Comparison of ENCODE assay signal across 13 cellular contexts in genomic region chr12:77686760-77687159, GRCh38.
DNase-seq lines count a peak whose midpoint lies in the region; ATAC-seq and TF ChIP-seq lines count a peak whose summit lies in the region.
"Had no signal": no experiment of that assay in that cellular context is flagged by ENCODE, and none has a peak within 500 bp of the region (broad histone marks: within the 10 kb centered on the region; RNA-seq: fewer than 3 reads in every experiment).

No MANE protein-coding gene starts in this region.

- intact Hi-C loops in HCT116 (cut with micrococcal nuclease) (loop anchor here (5.0 kb wide), 2 partner anchors 734 to 1064 kb away; no protein-coding TSS in a partner anchor), vagina (cut with DNase I) (no loop called here)

- H3K27me3 ChIP-seq in AG04450 (ENCODE audit: control insufficient read depth, insufficient read depth, low read length), result no peaks in the 10 kb centered on the region
- H3K27me3 ChIP-seq in HCT116 (ENCODE audit: insufficient read depth, low read length), result no peaks in the 10 kb centered on the region
- H3K27me3 ChIP-seq in SK-N-SH (ENCODE audit: insufficient read depth), result no peaks in the 10 kb centered on the region
- no peaks in the 10 kb centered on the region for H3K27me3 ChIP-seq in vagina
- H3K27me3 ChIP-seq: body of pancreas, gastroesophageal sphincter, upper lobe of right lung had no signal

- H3K27ac ChIP-seq in AG04450 (ENCODE audit: low read depth, low read length), result no peak overlapping the region
- no peak overlapping the region for H3K27ac ChIP-seq in HCT116 (ENCODE audit: low read depth, low read length)
- H3K27ac ChIP-seq in SK-N-SH (ENCODE audit: low read depth in 2 of 2, low read length in 1 of 2), result peak overlapping the region; percentile 6 to 55; a peak in 3 of 4 replicates
- H3K27ac ChIP-seq in vagina, result no peak overlapping the region
- H3K27ac ChIP-seq: body of pancreas, gastroesophageal sphincter, upper lobe of right lung had no signal

- TF ChIP-seq POLR2A in HCT116 (IDR thresholded peaks at IDR 0.05; ENCODE audit: borderline replicate concordance, extremely low read depth, insufficient read depth, insufficient read length), result no peak
- TF ChIP-seq POLR2A in vagina (IDR thresholded peaks at IDR 0.05), result no peak

- no peaks in the 10 kb centered on the region for H3K36me3 Mint-ChIP-seq in activated CD8-positive, alpha-beta T cell treated with anti-CD3 and anti-CD28 coated beads, Interleukin-2, amount 10 ng/mL, durations not matched to agents 7 days and 5 days (ENCODE audit: low read depth)

- POLR2A ChIA-PET in AG04450 (lab: Yijun Ruan, JAX) (no interaction called here), HCT116 (lab: Charles Lee) (no interaction called here), SK-N-SH (lab: Yijun Ruan, JAX) (no interaction called here)
- POLR2A ChIA-PET in activated CD8-positive, alpha-beta T cell treated with anti-CD3 and anti-CD28 coated beads, Interleukin-2, amount 10 ng/mL, durations not matched to agents 7 days and 5 days (lab: Charles Lee), result no interaction called here

- TF ChIP-seq CTCF in AG04450 (IDR thresholded peaks at IDR 0.05; ENCODE audit: low read depth, low read length) (peak; percentile 43; the same call in 1 of the 2 replicates), HCT116 (IDR thresholded peaks at IDR 0.05 in 2 of 3, conservative IDR thresholded peaks at IDR 0.05 in 1 of 3; ENCODE audit: borderline replicate concordance in 1 of 3, insufficient read depth in 1 of 3, low read depth in 2 of 3, low read length in 2 of 3) (peak; percentile 16 to 25 (median 17); a peak in 1 of 6 replicates), SK-N-SH (IDR thresholded peaks at IDR 0.05) (peak; percentile 61), fibroblast of villous mesenchyme (IDR thresholded peaks at IDR 0.05; ENCODE audit: insufficient read depth, low read depth, low read length) (no peak), vagina (IDR thresholded peaks at IDR 0.05) (no peak)

- no peaks in the 10 kb centered on the region for H3K4me1 Mint-ChIP-seq in activated CD8-positive, alpha-beta T cell treated with anti-CD3 and anti-CD28 coated beads, Interleukin-2, amount 10 ng/mL, durations not matched to agents 7 days and 5 days (ENCODE audit: low read depth)

- DNase-seq in AG04450 (ENCODE audit: low read depth, low spot score) (peak; percentile 18), HCT116 (ENCODE audit: low read depth, low spot score) (no peak), SK-N-SH (no peak), fibroblast of villous mesenchyme (ENCODE audit: low read depth) (peak; percentile 2), vagina (ENCODE audit: extremely low spot score in 2 of 2) (no peak), NK-92 (lab: John Stamatoyannopoulos, UW; ENCODE audit: unreplicated experiment) (no peak)
- no peak for DNase-seq in activated CD8-positive, alpha-beta T cell treated with anti-CD3 and anti-CD28 coated beads, Interleukin-2, amount 10 ng/mL, durations not matched to agents 7 days and 5 days
- no peak for DNase-seq in activated CD4-positive, alpha-beta T cell treated with anti-CD3 and anti-CD28 coated beads, Interleukin-2, amount 50 U/mL, for 48 hours
- DNase-seq: body of pancreas; CD4-positive, alpha-beta T cell; NCI-H526 treated with DMSO at 0.1 percent for 48 hours; upper lobe of right lung had no signal

- WGBS in SK-N-SH (ENCODE audit: low lambda C conversion rate), result 38% methylated on average over 2 of the region's 2 CpGs

- H3K4me2 ChIP-seq in HCT116 (ENCODE audit: low read length) (no peak overlapping the region), SK-N-SH (peak overlapping the region; percentile 15)

- BruUV-seq in HCT116 (replicated peaks; lab: Mats Ljungman, UMichigan), result no TSS peak

- H3K9me2 ChIP-seq in HCT116 (ENCODE audit: insufficient read depth), result no peaks in the 10 kb centered on the region; the same call in 1 of the 2 replicates
- H3K9me2 ChIP-seq in SK-N-SH, result no peaks in the 10 kb centered on the region

- no peaks in the 10 kb centered on the region for H3K36me3 ChIP-seq in HCT116 (ENCODE audit: control insufficient read depth in 1 of 2, insufficient read depth in 2 of 2, low read length in 2 of 2)
- H3K36me3 ChIP-seq in SK-N-SH (replicated peaks in 1 of 2; ENCODE audit: control insufficient read depth in 1 of 2, insufficient read depth in 2 of 2, low read length in 1 of 2), result no peaks in the 10 kb centered on the region
- H3K36me3 ChIP-seq in vagina, result no peaks in the 10 kb centered on the region
- H3K36me3 ChIP-seq: gastroesophageal sphincter, upper lobe of right lung had no signal

- peaks cover 0 to 3% of the 10 kb centered on the region in 2 experiments; a peak in 1 of 4 replicates for H3K4me1 ChIP-seq in HCT116 (ENCODE audit: control insufficient read depth in 1 of 2, insufficient read depth in 2 of 2, low read length in 2 of 2)
- H3K4me1 ChIP-seq in SK-N-SH (ENCODE audit: control insufficient read depth in 1 of 2, insufficient read depth in 2 of 2, low read depth in 1 of 2, low read length in 1 of 2), result peaks cover 0 to 5% of the 10 kb centered on the region in 2 experiments; a peak in 2 of 4 replicates
- no peaks in the 10 kb centered on the region for H3K4me1 ChIP-seq in vagina
- H3K4me1 ChIP-seq: gastroesophageal sphincter, upper lobe of right lung had no signal

- RAD21 ChIA-PET in HCT116 (lab: Charles Lee; ENCODE audit: low non-redundant PET in 1 of 2, low total read pairs in 2 of 2, uncharacterized antibody in 2 of 2, unreplicated experiment in 2 of 2), result interaction anchor here in 1 of 2 experiments (1.5 kb wide), 1 partner anchor 239 kb away, joined by 4 read pairs; no protein-coding TSS in a partner anchor

- TF ChIP-seq EP300 in SK-N-SH (IDR thresholded peaks at IDR 0.05; ENCODE audit: borderline replicate concordance in 1 of 2, low read depth in 1 of 2, low read length in 1 of 2), result no peak

- CTCF ChIA-PET in AG04450 (lab: Charles Lee) (interaction anchor here (0.6 to 5.9 kb wide), 10 partner anchors 9 to 1100 kb away, joined by 3 to 128 read pairs (median 7); no protein-coding TSS in a partner anchor), HCT116 (lab: Charles Lee) (interaction anchor here (1.1 to 4.1 kb wide), 3 partner anchors 17 to 676 kb away, joined by 3 to 33 read pairs (median 19); no protein-coding TSS in a partner anchor), SK-N-SH (lab: Yijun Ruan, JAX) (no interaction called here)
- CTCF ChIA-PET in activated CD8-positive, alpha-beta T cell treated with anti-CD3 and anti-CD28 coated beads, Interleukin-2, amount 10 ng/mL, durations not matched to agents 7 days and 5 days (lab: Charles Lee), result no interaction called here

- H3K9me3 ChIP-seq in AG04450 (ENCODE audit: control insufficient read depth, insufficient read depth, low read length), result no peaks in the 10 kb centered on the region
- H3K9me3 ChIP-seq in HCT116 (ENCODE audit: control insufficient read depth in 1 of 2, insufficient read depth in 1 of 2, low read depth in 1 of 2, low read length in 2 of 2), result no peaks in the 10 kb centered on the region
- no peaks in the 10 kb centered on the region for H3K9me3 ChIP-seq in SK-N-SH
- H3K9me3 ChIP-seq in vagina, result no peaks in the 10 kb centered on the region
- H3K9me3 ChIP-seq: body of pancreas, gastroesophageal sphincter, upper lobe of right lung had no signal

- no peak overlapping the region for H3K4me3 ChIP-seq in AG04450 (ENCODE audit: low read depth, low read length)
- H3K4me3 ChIP-seq in HCT116 (replicated peaks in 1 of 2; ENCODE audit: low read depth in 1 of 2, low read length in 2 of 2), result no peak overlapping the region
- no peak overlapping the region for H3K4me3 ChIP-seq in SK-N-SH (ENCODE audit: low read depth in 2 of 2, low read length in 1 of 2)
- no peak overlapping the region for H3K4me3 ChIP-seq in fibroblast of villous mesenchyme (ENCODE audit: low read depth, low read length)
- no peak overlapping the region for H3K4me3 ChIP-seq in vagina
- H3K4me3 ChIP-seq: body of pancreas, gastroesophageal sphincter, upper lobe of right lung had no signal

- peaks cover 17% of the 10 kb centered on the region for H3F3A ChIP-seq in SK-N-SH (replicated peaks; ENCODE audit: insufficient read depth)

- H4K20me1 ChIP-seq in HCT116 (ENCODE audit: insufficient read depth) (no peaks in the 10 kb centered on the region), SK-N-SH (ENCODE audit: insufficient read depth) (no peaks in the 10 kb centered on the region)

- no peaks in the 10 kb centered on the region for H3K27me3 Mint-ChIP-seq in activated CD8-positive, alpha-beta T cell treated with anti-CD3 and anti-CD28 coated beads, Interleukin-2, amount 10 ng/mL, durations not matched to agents 7 days and 5 days (ENCODE audit: low read depth)
- H3K27me3 Mint-ChIP-seq: CD4-positive, alpha-beta T cell had no signal

- no peaks in the 10 kb centered on the region for H3K9me3 Mint-ChIP-seq in activated CD8-positive, alpha-beta T cell treated with anti-CD3 and anti-CD28 coated beads, Interleukin-2, amount 10 ng/mL, durations not matched to agents 7 days and 5 days (ENCODE audit: insufficient read depth)
- H3K9me3 Mint-ChIP-seq: CD4-positive, alpha-beta T cell had no signal

- ATAC-seq in HCT116, result no peak
- ATAC-seq in activated CD8-positive, alpha-beta T cell treated with anti-CD3 and anti-CD28 coated beads, Interleukin-2, amount 10 ng/mL, durations not matched to agents 7 days and 5 days, result no peak
- ATAC-seq: body of pancreas, gastroesophageal sphincter, upper lobe of right lung had no signal

- H3K79me2 ChIP-seq in HCT116 (ENCODE audit: insufficient read depth, low read length) (no peaks in the 10 kb centered on the region), SK-N-SH (ENCODE audit: insufficient read depth) (no peaks in the 10 kb centered on the region)

- H3K27ac Mint-ChIP-seq in activated CD8-positive, alpha-beta T cell treated with anti-CD3 and anti-CD28 coated beads, Interleukin-2, amount 10 ng/mL, durations not matched to agents 7 days and 5 days, result no peak overlapping the region
- H3K27ac Mint-ChIP-seq: CD4-positive, alpha-beta T cell had no signal

- H3K9ac ChIP-seq in HCT116 (ENCODE audit: low read length) (no peak overlapping the region), SK-N-SH (no peak overlapping the region)

- TF ChIP-seq RAD21 in HCT116 (IDR thresholded peaks at IDR 0.05; ENCODE audit: low read depth) (peak; percentile 46; the same call in 1 of the 2 replicates), SK-N-SH (IDR thresholded peaks at IDR 0.05; ENCODE audit: low read length) (peak; percentile 48)

- no peak overlapping the region for H3K4me3 Mint-ChIP-seq in activated CD8-positive, alpha-beta T cell treated with anti-CD3 and anti-CD28 coated beads, Interleukin-2, amount 10 ng/mL, durations not matched to agents 7 days and 5 days
- H3K4me3 Mint-ChIP-seq: CD4-positive, alpha-beta T cell had no signal

- peak overlapping the region; percentile 55 for H2AFZ ChIP-seq in HCT116 (ENCODE audit: low read depth, low read length, poor library complexity, severe bottlenecking)
- H2AFZ ChIP-seq in SK-N-SH (ENCODE audit: low read depth), result no peak overlapping the region; the same call in 1 of the 2 replicates

TF ChIP-seq in SK-N-SH, 30 proteins besides CTCF, POLR2A, EP300 and RAD21:
- TF ChIP-seq TCF12 (IDR thresholded peaks at IDR 0.05) (0 out of 2 replicates have a peak, but pooled peaks have one; percentile 5), YY1 (IDR thresholded peaks at IDR 0.05; ENCODE audit: low read depth) (no peak)

Comparison
In these comparisons a context has a peak if more than half of its experiments do, and no peak if none do; other contexts are left out.
1. DNase-seq: peak in AG04450 (single experiment) and fibroblast of villous mesenchyme (single experiment); none in HCT116 (single experiment), SK-N-SH (single experiment), activated CD8-positive, alpha-beta T cell treated with anti-CD3 and anti-CD28 coated beads, Interleukin-2, amount 10 ng/mL, durations not matched to agents 7 days and 5 days (single experiment), activated CD4-positive, alpha-beta T cell treated with anti-CD3 and anti-CD28 coated beads, Interleukin-2, amount 50 U/mL, for 48 hours (0 of 2), vagina (0 of 2) and NK-92 (single experiment).
2. H3K27ac ChIP-seq: peak in SK-N-SH (2 of 2); none in AG04450 (single experiment), HCT116 (single experiment) and vagina (single experiment).
3. CTCF ChIP-seq: peak in AG04450 (single experiment), HCT116 (3 of 3) and SK-N-SH (single experiment); none in fibroblast of villous mesenchyme (single experiment) and vagina (0 of 3).
4. CTCF ChIA-PET loops: an anchor here in AG04450 (0.6 to 5.9 kb wide) and HCT116 (1.1 to 4.1 kb wide); none called in SK-N-SH and activated CD8-positive, alpha-beta T cell treated with anti-CD3 and anti-CD28 coated beads, Interleukin-2, amount 10 ng/mL, durations not matched to agents 7 days and 5 days.